1 cellular context compared by ENCODE assay signal in genomic region chr9:126869368-126869767, GRCh38.
TF ChIP-seq lines count a peak whose summit lies in the region.

No MANE protein-coding gene starts in this region.

TF ChIP-seq in WTC11, 78 proteins besides CTCF, POLR2A, EP300 and RAD21 (continued from another document):
- TF ChIP-seq ZNF532 (CRISPR knock-in tag; IDR thresholded peaks at IDR 0.05; ENCODE audit: borderline replicate concordance) (no peak), IRF2 (CRISPR knock-in tag; IDR thresholded peaks at IDR 0.05; ENCODE audit: borderline replicate concordance, low read depth) (no peak), ZNF423 (CRISPR knock-in tag; IDR thresholded peaks at IDR 0.05) (no peak), GTF2I (CRISPR knock-in tag; conservative IDR thresholded peaks at IDR 0.05) (no peak)
